In the genomic region with DNA sequence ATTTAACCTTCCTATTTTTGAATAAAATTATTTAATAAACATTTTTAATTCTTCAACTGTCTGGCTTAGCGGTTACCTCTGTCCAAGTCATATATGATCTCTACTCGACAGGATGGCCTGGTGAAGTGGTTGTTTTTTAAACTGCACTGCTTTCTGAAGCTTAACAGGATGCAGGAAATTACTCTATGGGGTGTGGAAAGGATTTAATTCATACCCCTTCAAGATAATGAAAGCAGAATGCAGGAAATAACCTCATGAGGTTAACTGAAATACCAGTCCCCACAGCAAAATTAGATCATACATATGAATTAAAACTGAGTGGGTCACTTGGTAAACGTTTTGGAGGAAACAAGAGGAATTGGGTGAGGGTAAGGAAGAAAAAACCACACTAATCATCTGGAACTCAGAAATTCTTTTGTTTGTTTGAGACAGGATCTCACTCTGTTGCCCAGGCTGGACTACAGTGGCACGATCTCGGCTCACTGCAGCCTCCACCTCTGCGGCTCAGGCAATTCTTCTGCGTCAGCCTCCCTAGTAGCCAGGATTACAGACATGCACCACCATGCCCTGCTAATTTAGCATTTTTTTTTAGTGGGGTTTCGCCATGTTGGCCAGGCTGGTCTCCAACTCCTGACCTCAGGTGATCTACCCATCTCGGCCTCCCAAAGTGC, we compare ENCODE assay signal across 10 cellular contexts. TPM values are rescaled to one million over a fixed set of nuclear protein-coding genes. Genes with fewer than 3 reads are reported as not detected.
DNase-seq lines count a peak whose midpoint lies in the region; ATAC-seq and TF ChIP-seq lines count a peak whose summit lies in the region.
"Had no signal": no experiment of that assay in that cellular context is flagged by ENCODE, and none has a peak within 500 bp of the region (broad histone marks: within the 10 kb centered on the region; RNA-seq: fewer than 3 reads in every experiment).

No MANE protein-coding gene starts in this region.

- H3K36me3 ChIP-seq in adipocyte (ENCODE audit: control insufficient read depth, insufficient read depth, low read length, severe bottlenecking) (peaks cover 36% of the 10 kb centered on the region), kidney epithelial cell (ENCODE audit: control insufficient read depth, insufficient read depth, low read length) (no peaks in the 10 kb centered on the region), upper lobe of right lung (peaks cover 36% of the 10 kb centered on the region)

- ATAC-seq in upper lobe of right lung (no peak), GM21529 (IDR thresholded peaks at IDR 0.05; ENCODE audit: unreplicated experiment) (no peak)

- H3K4me3 ChIP-seq in adipocyte (ENCODE audit: low read length) (no peak overlapping the region), kidney epithelial cell (ENCODE audit: low read depth, low read length) (no peak overlapping the region), upper lobe of right lung (no peak overlapping the region)

- H3K4me1 ChIP-seq in adipocyte (ENCODE audit: control insufficient read depth, insufficient read depth, low read length) (no peaks in the 10 kb centered on the region), upper lobe of right lung (no peaks in the 10 kb centered on the region)

- no peaks in the 10 kb centered on the region for H3K27me3 Mint-ChIP-seq in activated naive CD4-positive, alpha-beta T cell treated with anti-CD3 and anti-CD28 coated beads for 36 hours (ENCODE audit: low read depth)

- peak; percentile 10 for DNase-seq in activated naive CD4-positive, alpha-beta T cell treated with anti-CD3 and anti-CD28 coated beads for 36 hours
- no peak for DNase-seq in activated naive CD4-positive, alpha-beta T cell treated with Interleukin-2 at 50 U/mL for 16 hours
- DNase-seq in adipocyte (ENCODE audit: low read depth) = peak; percentile 11
- peak; percentile 29 for DNase-seq in kidney epithelial cell (ENCODE audit: low read depth)
- no peak for DNase-seq in upper lobe of right lung
- no peak for DNase-seq in NCI-H526 treated with DMSO at 0.1 percent for 48 hours (lab: John Stamatoyannopoulos, UW)
- no peak for DNase-seq in Kasumi-1 (lab: John Stamatoyannopoulos, UW)
- DNase-seq: activated CD4-positive, alpha-beta T cell treated with anti-CD3 and anti-CD28 coated beads for 48 hours; NK-92 treated with Interleukin-12 subunit alpha and Interleukin-12 subunit beta, amount 100 ng/mL, for 24 hours had no signal

- peaks cover 22% of the 10 kb centered on the region for H3K4me1 Mint-ChIP-seq in activated naive CD4-positive, alpha-beta T cell treated with anti-CD3 and anti-CD28 coated beads for 36 hours (ENCODE audit: low read depth)

- intact Hi-C loops in activated naive CD4-positive, alpha-beta T cell treated with anti-CD3 and anti-CD28 coated beads for 36 hours (cut with micrococcal nuclease) = loop anchor here (2.0 kb wide), 1 partner anchor 116 kb away; no protein-coding TSS in a partner anchor
- intact Hi-C loops in upper lobe of right lung (cut with DNase I) = no loop called here

- peaks cover 31% of the 10 kb centered on the region for H3K36me3 Mint-ChIP-seq in activated naive CD4-positive, alpha-beta T cell treated with anti-CD3 and anti-CD28 coated beads for 36 hours (ENCODE audit: low read depth)

- no peak overlapping the region for H3K9ac ChIP-seq in adipocyte (ENCODE audit: low read length)

- peak overlapping the region; percentile 14 for H3K27ac ChIP-seq in upper lobe of right lung

- peaks cover 8% of the 10 kb centered on the region for H3K9me3 Mint-ChIP-seq in activated naive CD4-positive, alpha-beta T cell treated with anti-CD3 and anti-CD28 coated beads for 36 hours

- H3K4me3 Mint-ChIP-seq in activated naive CD4-positive, alpha-beta T cell treated with anti-CD3 and anti-CD28 coated beads for 36 hours = no peak overlapping the region

- TF ChIP-seq CTCF in kidney epithelial cell (IDR thresholded peaks at IDR 0.05; ENCODE audit: insufficient read depth, low read length, poor library complexity, severe bottlenecking) = no peak
- TF ChIP-seq CTCF in upper lobe of right lung (IDR thresholded peaks at IDR 0.05) = no peak

- H3K9me3 ChIP-seq in adipocyte (ENCODE audit: control insufficient read depth, low read length) (peaks cover 7% of the 10 kb centered on the region), upper lobe of right lung (peaks cover 8% of the 10 kb centered on the region)

- H3K27me3 ChIP-seq in adipocyte (replicated peaks; ENCODE audit: control insufficient read depth, insufficient read depth, low read length) (no peaks in the 10 kb centered on the region), kidney epithelial cell (ENCODE audit: control insufficient read depth, insufficient read depth, low read length) (no peaks in the 10 kb centered on the region), upper lobe of right lung (no peaks in the 10 kb centered on the region)

- H3K27ac Mint-ChIP-seq in activated naive CD4-positive, alpha-beta T cell treated with anti-CD3 and anti-CD28 coated beads for 36 hours = peak overlapping the region; percentile 86

- CTCF ChIA-PET in activated naive CD4-positive, alpha-beta T cell treated with anti-CD3 and anti-CD28 coated beads for 36 hours (lab: Charles Lee) = interaction anchor here (2.2 kb wide), 1 partner anchor 21 kb away, joined by 5 read pairs; no protein-coding TSS in a partner anchor

RNA-seq across cellular contexts. Expression of a gene that starts 50.1 kb away (rescaled TPM):
- 1 to 10 TPM; 4.9 TPM for total RNA-seq in activated naive CD4-positive, alpha-beta T cell treated with anti-CD3 and anti-CD28 coated beads for 36 hours
- total RNA-seq in kidney epithelial cell = 7.9 and 24.8 TPM in 2 replicates
- 9.1 TPM for total RNA-seq in upper lobe of right lung

Comparison
In these comparisons a context has a peak if more than half of its experiments do, and no peak if none do; other contexts are left out.
1. DNase-seq: peak in activated naive CD4-positive, alpha-beta T cell treated with anti-CD3 and anti-CD28 coated beads for 36 hours (single experiment), adipocyte (single experiment) and kidney epithelial cell (single experiment); none in activated naive CD4-positive, alpha-beta T cell treated with Interleukin-2 at 50 U/mL for 16 hours (single experiment), upper lobe of right lung (single experiment), NCI-H526 treated with DMSO at 0.1 percent for 48 hours (single experiment) and Kasumi-1 (0 of 2).